In genomic region chr15:28396022-28396421, GRCh38 we compare ENCODE assay signal across 4 cellular contexts. TPM values are rescaled to one million over a fixed set of nuclear protein-coding genes. Genes with fewer than 3 reads are reported as not detected.
"Had no signal": no experiment of that assay in that cellular context is flagged by ENCODE, and none has a peak within 500 bp of the region (broad histone marks: within the 10 kb centered on the region; RNA-seq: fewer than 3 reads in every experiment).

No MANE protein-coding gene starts in this region.

RNA-seq across cellular contexts. Expression of gene GOLGA8F, which starts 17.6 kb away (rescaled TPM):
- total RNA-seq: MCF 10A, NCI-H460 had no signal

RNA-seq across cellular contexts. Expression of gene GOLGA6L24, which starts 38.1 kb away (rescaled TPM):
- total RNA-seq: LHCN-M2, M059J, MCF 10A, NCI-H460 had no signal
